In genomic region chr3:184037816-184038215, GRCh38 we compare ENCODE assay signal across 19 cellular contexts. TPM values are rescaled to one million over a fixed set of nuclear protein-coding genes. Genes with fewer than 3 reads are reported as not detected.
"Had no signal": no experiment of that assay in that cellular context is flagged by ENCODE, and none has a peak within 500 bp of the region (broad histone marks: within the 10 kb centered on the region; RNA-seq: fewer than 3 reads in every experiment).

No MANE protein-coding gene starts in this region.

- H3K4me3 Mint-ChIP-seq: immature natural killer cell; natural killer cell treated with Interleukin-12 subunit alpha and Interleukin-12 subunit beta and Interleukin-15 and Interleukin-18, amount 100 ng/mL, for 72 hours; T-helper 2 cell treated with Interferon-gamma antibody and Interleukin-4, amounts not matched to agents 5 μg/mL and 100 μg/mL, for 36 hours had no signal

- H3K27ac Mint-ChIP-seq: immature natural killer cell; natural killer cell treated with Interleukin-12 subunit alpha and Interleukin-12 subunit beta and Interleukin-15 and Interleukin-18, amount 100 ng/mL, for 72 hours; T-helper 2 cell treated with Interferon-gamma antibody and Interleukin-4, amounts not matched to agents 5 μg/mL and 100 μg/mL, for 36 hours had no signal

- DNase-seq: activated CD4-positive, alpha-beta T cell treated with anti-CD3 and anti-CD28 coated beads for 1 hour; activated CD4-positive, alpha-beta T cell treated with anti-CD3 and anti-CD28 coated beads, Interleukin-2, amount 50 U/mL, for 48 hours; activated gamma-delta T cell treated with Interleukin-2 at 50 U/mL for 16 hours; activated T-cell treated with anti-CD3 and anti-CD28 coated beads, Interleukin-2, amount 50 U/mL, for 48 hours; colonic mucosa; effector CD8-positive, alpha-beta T cell; hypothalamus; immature natural killer cell; occipital lobe; psoas muscle; stimulated activated CD4-positive, alpha-beta T cell treated with anti-CD3 and anti-CD28 coated beads, Interleukin-12 subunit alpha, Interleukin-12 subunit beta, amount 100 ng/mL, for 4 hours; stimulated activated naive CD4-positive, alpha-beta T cell; substantia nigra; upper lobe of left lung had no signal

- H3K36me3 Mint-ChIP-seq: immature natural killer cell; natural killer cell treated with Interleukin-12 subunit alpha and Interleukin-12 subunit beta and Interleukin-15 and Interleukin-18, amount 100 ng/mL, for 72 hours had no signal

- FAIRE-seq: astrocyte had no signal

- H3K4me1 Mint-ChIP-seq: immature natural killer cell had no signal

- ATAC-seq: psoas muscle had no signal

- H3K9me3 Mint-ChIP-seq: immature natural killer cell; natural killer cell treated with Interleukin-12 subunit alpha and Interleukin-12 subunit beta and Interleukin-15 and Interleukin-18, amount 100 ng/mL, for 72 hours; T-helper 2 cell treated with Interferon-gamma antibody and Interleukin-4, amounts not matched to agents 5 μg/mL and 100 μg/mL, for 36 hours had no signal

RNA-seq across cellular contexts. Expression of gene HTR3D, which starts 6.3 kb away (rescaled TPM):
- total RNA-seq: astrocyte; cardiac muscle cell; colonic mucosa; mucosa of gallbladder; natural killer cell treated with Interleukin-12 subunit alpha and Interleukin-12 subunit beta and Interleukin-15 and Interleukin-18, amount 100 ng/mL, for 72 hours; occipital lobe; psoas muscle; upper lobe of left lung had no signal

RNA-seq across cellular contexts. Expression of gene HTR3C, which starts 15.0 kb away (rescaled TPM):
- total RNA-seq: astrocyte; cardiac muscle cell; colonic mucosa; natural killer cell treated with Interleukin-12 subunit alpha and Interleukin-12 subunit beta and Interleukin-15 and Interleukin-18, amount 100 ng/mL, for 72 hours; occipital lobe; psoas muscle had no signal

RNA-seq across cellular contexts. Expression of gene HTR3E, which starts 59.0 kb away (rescaled TPM):
- total RNA-seq: astrocyte; cardiac muscle cell; mucosa of gallbladder; natural killer cell treated with Interleukin-12 subunit alpha and Interleukin-12 subunit beta and Interleukin-15 and Interleukin-18, amount 100 ng/mL, for 72 hours; occipital lobe; psoas muscle; upper lobe of left lung had no signal
